8 cellular contexts compared by ENCODE assay signal in genomic region chr1:40782371-40782956, GRCh38. TPM values are rescaled to one million over a fixed set of nuclear protein-coding genes. Genes with fewer than 3 reads are reported as not detected.
DNase-seq lines count a peak whose midpoint lies in the region; ATAC-seq, FAIRE-seq and TF ChIP-seq lines count a peak whose summit lies in the region.

No MANE protein-coding gene starts in this region.

- no peak overlapping the region for H3K23ac ChIP-seq in mesendoderm (ENCODE audit: low read length)

- CTCF ChIA-PET in HEK293 (lab: Yijun Ruan, JAX) = interaction anchor here (0.5 to 2.1 kb wide), 3 partner anchors 9 to 105 kb away, joined by 3 to 11 read pairs (median 3); no protein-coding TSS in a partner anchor
- CTCF ChIA-PET in activated CD8-positive, alpha-beta T cell treated with anti-CD3 and anti-CD28 coated beads for 36 hours (lab: Charles Lee) = interaction anchor here (1.1 to 2.4 kb wide), 3 partner anchors 8 to 68 kb away, joined by 3 to 11 read pairs (median 10); no protein-coding TSS in a partner anchor

- POLR2A ChIA-PET in HEK293 (lab: Yijun Ruan, JAX) = no interaction called here
- POLR2A ChIA-PET in activated CD8-positive, alpha-beta T cell treated with anti-CD3 and anti-CD28 coated beads for 36 hours (lab: Charles Lee) = interaction anchor here (1.3 to 2.2 kb wide), 2 partner anchors 8 to 91 kb away, joined by 3 to 11 read pairs; partner anchors contain the start of gene NFYC

- no peak overlapping the region for H3K18ac ChIP-seq in mesendoderm (ENCODE audit: low read length)

- peaks cover 12% of the 10 kb centered on the region for H3K27me3 ChIP-seq in mesendoderm (ENCODE audit: insufficient read depth, low read length, poor library complexity)

- H3K4me3 Mint-ChIP-seq in chondrocyte (ENCODE audit: unreplicated experiment) = peak overlapping the region; percentile 75
- H3K4me3 Mint-ChIP-seq in activated CD8-positive, alpha-beta T cell treated with anti-CD3 and anti-CD28 coated beads for 36 hours = no peak overlapping the region

- TF ChIP-seq CTCF in HEK293 (tag by site-specific recombination; IDR thresholded peaks at IDR 0.05) = no peak; the same call in 1 of the 2 replicates
- peak; percentile 65 for TF ChIP-seq CTCF in chondrocyte (IDR thresholded peaks at IDR 0.05)
- TF ChIP-seq CTCF in activated CD8-positive, alpha-beta T cell treated with anti-CD3 and anti-CD28 coated beads for 36 hours (IDR thresholded peaks at IDR 0.05) = no peak

- no peak overlapping the region for H3K27ac Mint-ChIP-seq in chondrocyte (ENCODE audit: unreplicated experiment)
- H3K27ac Mint-ChIP-seq in activated CD8-positive, alpha-beta T cell treated with anti-CD3 and anti-CD28 coated beads for 36 hours = no peak overlapping the region

- H2AK5ac ChIP-seq in mesendoderm (ENCODE audit: low read length) = no peak overlapping the region

- H3K36me3 Mint-ChIP-seq in chondrocyte (ENCODE audit: low read depth) = peaks cover 2% of the 10 kb centered on the region
- H3K36me3 Mint-ChIP-seq in activated CD8-positive, alpha-beta T cell treated with anti-CD3 and anti-CD28 coated beads for 36 hours (ENCODE audit: low read depth) = peaks cover under 1% of the 10 kb centered on the region

- H3K4me1 ChIP-seq in HEK293 (ENCODE audit: control insufficient read depth, insufficient read depth, low read length) (peaks cover 5% of the 10 kb centered on the region; the same call in 1 of the 2 replicates), mesendoderm (ENCODE audit: control insufficient read depth, low read depth, low read length) (no peaks in the 10 kb centered on the region)

- peak overlapping the region; percentile 45 for H3K9ac ChIP-seq in mesendoderm (ENCODE audit: low read length)

- H2BK120ac ChIP-seq in mesendoderm (ENCODE audit: low read depth, low read length) = no peak overlapping the region

- H3K4me3 ChIP-seq in HEK293 (ENCODE audit: low read depth, low read length) = no peak overlapping the region
- no peak overlapping the region for H3K4me3 ChIP-seq in mesendoderm (ENCODE audit: low read length)

- no peak for ATAC-seq in GM21737 (IDR thresholded peaks at IDR 0.05; ENCODE audit: unreplicated experiment)
- no peak for ATAC-seq in activated CD8-positive, alpha-beta T cell treated with anti-CD3 and anti-CD28 coated beads for 36 hours

- H2BK5ac ChIP-seq in mesendoderm (ENCODE audit: low read length) = no peak overlapping the region

- H3K79me1 ChIP-seq in mesendoderm (ENCODE audit: low read length) = no peaks in the 10 kb centered on the region

- no peak overlapping the region for H2BK15ac ChIP-seq in mesendoderm (replicated peaks; ENCODE audit: low read depth)

- no peaks in the 10 kb centered on the region for H3K9me3 ChIP-seq in HEK293 (ENCODE audit: control insufficient read depth, insufficient read depth, low read depth, low read length)

- H4K8ac ChIP-seq in mesendoderm (ENCODE audit: low read depth, low read length) = no peak overlapping the region

- FAIRE-seq in GM19239 (lab: Jason Lieb, UNC) = no peak

- H3K56ac ChIP-seq in mesendoderm (ENCODE audit: low read length) = peak overlapping the region; percentile 74

- peak overlapping the region; percentile 45 for H3K4me2 ChIP-seq in mesendoderm (ENCODE audit: low read length)

- H3K79me2 ChIP-seq in mesendoderm (ENCODE audit: control insufficient read depth, insufficient read depth, low read length) = no peaks in the 10 kb centered on the region

- H3K27me3 Mint-ChIP-seq in chondrocyte (ENCODE audit: low read depth) = peaks cover 3% of the 10 kb centered on the region
- H3K27me3 Mint-ChIP-seq in activated CD8-positive, alpha-beta T cell treated with anti-CD3 and anti-CD28 coated beads for 36 hours = peaks cover 26% of the 10 kb centered on the region

- intact Hi-C loops in activated CD8-positive, alpha-beta T cell treated with anti-CD3 and anti-CD28 coated beads for 36 hours (cut with micrococcal nuclease) = no loop called here

- WGBS in mesendoderm (ENCODE audit: extremely low coverage, insufficient coverage, low lambda C conversion rate) = no CpG with 5 or more reads among the region's 20 CpGs

- DNase-seq in 8988T (peak; percentile 67), chondrocyte (ENCODE audit: low spot score) (peak; percentile 78), mesendoderm (peak; percentile 62), GM19239 (ENCODE audit: insufficient read length, low spot score) (no peak), UCSD-AML1 (lab: John Stamatoyannopoulos, UW; ENCODE audit: unreplicated experiment) (no peak)
- no peak for DNase-seq in activated CD8-positive, alpha-beta T cell treated with anti-CD3 and anti-CD28 coated beads for 36 hours

- no peak overlapping the region for H4K5ac ChIP-seq in mesendoderm (ENCODE audit: low read length)

- H3K4me1 Mint-ChIP-seq in chondrocyte (ENCODE audit: low read depth) = peaks cover 20% of the 10 kb centered on the region
- H3K4me1 Mint-ChIP-seq in activated CD8-positive, alpha-beta T cell treated with anti-CD3 and anti-CD28 coated beads for 36 hours (ENCODE audit: low read depth) = peaks cover 7% of the 10 kb centered on the region

- no peak overlapping the region for H3K4ac ChIP-seq in mesendoderm (ENCODE audit: low read depth, low read length)

- peaks cover under 1% of the 10 kb centered on the region for H3K9me3 Mint-ChIP-seq in chondrocyte (ENCODE audit: low read depth)
- no peaks in the 10 kb centered on the region for H3K9me3 Mint-ChIP-seq in activated CD8-positive, alpha-beta T cell treated with anti-CD3 and anti-CD28 coated beads for 36 hours

- H3K27ac ChIP-seq in HEK293 (ENCODE audit: extremely low read depth, low read depth, low read length) = no peak overlapping the region
- no peak overlapping the region for H3K27ac ChIP-seq in mesendoderm (ENCODE audit: low read depth, low read length)

- H3K36me3 ChIP-seq in HEK293 (ENCODE audit: control insufficient read depth in 2 of 2, insufficient read depth in 1 of 2, low read length in 2 of 2) (no peaks in the 10 kb centered on the region), mesendoderm (ENCODE audit: control insufficient read depth, insufficient read depth, low read length) (no peaks in the 10 kb centered on the region)

TF ChIP-seq in HEK293, 187 proteins besides CTCF, POLR2A, EP300 and RAD21:
- TF ChIP-seq ZNF488 (tag by site-specific recombination; IDR thresholded peaks at IDR 0.05) (no peak), ZFHX2 (tag by site-specific recombination; conservative IDR thresholded peaks at IDR 0.05) (no peak), ZNF600 (tag by site-specific recombination; IDR thresholded peaks at IDR 0.05) (peak; percentile 52), BCL6B (tag by site-specific recombination; IDR thresholded peaks at IDR 0.05) (no peak), SP2 (tag by site-specific recombination; IDR thresholded peaks at IDR 0.05) (peak; percentile 71), REPIN1 (tag by site-specific recombination; IDR thresholded peaks at IDR 0.05; ENCODE audit: low read depth) (no peak), IKZF3 (tag by site-specific recombination; IDR thresholded peaks at IDR 0.05) (peak; percentile 79), KLF9 (tag by site-specific recombination; IDR thresholded peaks at IDR 0.05; ENCODE audit: low read depth) (peak; percentile 28; the same call in 1 of the 2 replicates), ZNF155 (tag by site-specific recombination; IDR thresholded peaks at IDR 0.05) (no peak), ZNF560 (tag by site-specific recombination; IDR thresholded peaks at IDR 0.05; ENCODE audit: borderline replicate concordance) (no peak), ZBTB8A (tag by site-specific recombination; IDR thresholded peaks at IDR 0.05) (0 out of 2 replicates have a peak, but pooled peaks have one; percentile 14)

RNA-seq across cellular contexts. Expression of gene KCNQ4, which starts 1.1 kb away (rescaled TPM):
- 0.60 to 3.4 TPM (median 3.0 TPM) in 3 replicates for total RNA-seq in chondrocyte
- 0.63 TPM for polyA plus RNA-seq in mesendoderm (2013, experiment 1 of 2)
- polyA plus RNA-seq in mesendoderm (2013, experiment 2 of 2) = 0.56 TPM
- total RNA-seq in activated CD8-positive, alpha-beta T cell treated with anti-CD3 and anti-CD28 coated beads for 36 hours = under 1 TPM; 0.38 to 0.43 TPM

Comparison
In these comparisons a context has a peak if more than half of its experiments do, and no peak if none do; other contexts are left out.
1. DNase-seq: peak in 8988T (single experiment), chondrocyte (single experiment) and mesendoderm (single experiment); none in GM19239 (single experiment), UCSD-AML1 (single experiment) and activated CD8-positive, alpha-beta T cell treated with anti-CD3 and anti-CD28 coated beads for 36 hours (single experiment).